Comparison of ENCODE assay signal across 1 cellular context in the genomic region with DNA sequence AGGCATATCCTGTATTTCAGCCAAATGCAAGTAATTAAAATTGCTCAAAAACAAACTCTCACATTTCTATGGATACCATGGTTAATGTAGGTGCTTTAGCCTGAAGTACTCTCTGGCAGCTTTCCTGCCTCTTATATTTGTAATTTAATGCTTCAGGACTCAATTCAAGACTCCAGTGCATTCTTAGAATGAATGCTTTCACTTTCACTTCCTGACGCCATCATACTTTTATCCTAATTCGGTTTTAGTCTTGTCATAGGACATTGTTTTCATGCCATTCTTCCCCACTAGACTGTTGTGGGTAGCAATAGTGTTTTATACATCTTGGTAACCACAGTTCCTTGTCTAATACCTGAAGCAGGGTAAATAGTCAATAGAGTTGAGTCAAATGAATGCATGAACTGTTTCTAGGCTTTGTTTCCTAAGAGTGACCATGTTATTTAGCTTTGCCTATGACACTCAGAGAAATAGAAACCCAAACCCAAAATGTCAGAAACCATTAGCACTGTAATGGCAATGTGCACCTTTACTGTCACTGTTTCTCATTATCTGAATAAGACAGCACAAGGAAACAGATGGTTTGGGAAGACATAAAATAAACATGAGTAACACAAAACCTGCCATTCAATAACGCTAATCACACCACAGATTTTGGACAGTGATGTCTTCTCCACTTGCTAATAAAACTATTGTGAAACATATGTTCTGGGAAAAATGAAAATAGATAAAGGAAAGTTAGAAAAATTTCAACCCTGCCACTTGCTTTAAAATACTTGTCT.
TF ChIP-seq lines count a peak whose summit lies in the region.

No MANE protein-coding gene starts in this region.

TF ChIP-seq in HepG2, 621 proteins besides CTCF, POLR2A, EP300 and RAD21 (continued from another document):
- TF ChIP-seq, protein P1, sequence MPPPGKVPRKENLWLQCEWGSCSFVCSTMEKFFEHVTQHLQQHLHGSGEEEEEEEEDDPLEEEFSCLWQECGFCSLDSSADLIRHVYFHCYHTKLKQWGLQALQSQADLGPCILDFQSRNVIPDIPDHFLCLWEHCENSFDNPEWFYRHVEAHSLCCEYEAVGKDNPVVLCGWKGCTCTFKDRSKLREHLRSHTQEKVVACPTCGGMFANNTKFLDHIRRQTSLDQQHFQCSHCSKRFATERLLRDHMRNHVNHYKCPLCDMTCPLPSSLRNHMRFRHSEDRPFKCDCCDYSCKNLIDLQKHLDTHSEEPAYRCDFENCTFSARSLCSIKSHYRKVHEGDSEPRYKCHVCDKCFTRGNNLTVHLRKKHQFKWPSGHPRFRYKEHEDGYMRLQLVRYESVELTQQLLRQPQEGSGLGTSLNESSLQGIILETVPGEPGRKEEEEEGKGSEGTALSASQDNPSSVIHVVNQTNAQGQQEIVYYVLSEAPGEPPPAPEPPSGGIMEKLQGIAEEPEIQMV (CRISPR knock-in tag; IDR thresholded peaks at IDR 0.05; ENCODE audit: low read depth): no peak
- TF ChIP-seq ZNF747 (CRISPR knock-in tag; IDR thresholded peaks at IDR 0.05; ENCODE audit: borderline replicate concordance) (no peak), ATAD3A (CRISPR knock-in tag; IDR thresholded peaks at IDR 0.05) (no peak)
TF ChIP-seq in HepG2: peak in this region for 0.
